ENCODE assay signal across 29 cellular contexts in the genomic region with DNA sequence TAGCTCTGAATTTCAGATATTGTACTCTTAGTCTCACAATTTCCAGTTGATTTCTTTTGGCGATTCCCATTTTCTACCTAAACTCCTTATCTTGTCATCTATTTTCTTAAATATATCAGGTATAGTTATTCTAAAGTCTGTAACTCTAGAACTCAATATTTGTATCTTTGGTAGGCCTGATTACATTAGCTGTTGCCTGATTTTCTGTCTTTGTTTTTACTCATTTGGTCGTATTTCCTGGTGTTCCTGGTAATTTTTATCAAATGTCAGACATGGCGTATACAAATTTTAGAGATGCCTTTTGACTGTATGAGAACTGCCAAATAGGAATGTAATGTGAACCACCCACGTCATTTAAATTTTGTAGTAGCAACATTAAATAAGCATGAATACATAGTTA.
"Had no signal": no experiment of that assay in that cellular context is flagged by ENCODE, and none has a peak within 500 bp of the region (broad histone marks: within the 10 kb centered on the region; RNA-seq: fewer than 3 reads in every experiment).

No MANE protein-coding gene starts in this region.

- H3K4me3 Mint-ChIP-seq: stimulated activated effector memory CD8-positive, alpha-beta T cell treated with anti-CD3 and anti-CD28 coated beads, Interleukin-12 subunit alpha, Interleukin-12 subunit beta, amount 100 ng/mL, for 72 hours; stimulated activated memory B cell treated with anti-CD40 and anti-IgM and Interleukin-4, amounts not matched to agents 10 μg/mL and 1 μg/mL and 100 μg/mL, for 72 hours; stimulated activated naive B cell treated with anti-CD40 and anti-IgM and Interleukin-4, amounts not matched to agents 10 μg/mL and 1 μg/mL and 100 μg/mL, for 72 hours; stimulated activated naive CD8-positive, alpha-beta T cell treated with anti-CD3 and anti-CD28 coated beads, Interleukin-15, amount 100 ng/mL, for 72 hours; stimulated activated naive CD8-positive, alpha-beta T cell treated with anti-CD3 and anti-CD28 coated beads, Interleukin-15, Interleukin-2, amounts not matched to agents 100 ng/mL and 50 ng/mL, for 24 hours; type B pancreatic cell had no signal

- H3K36me3 Mint-ChIP-seq: stimulated activated effector memory CD8-positive, alpha-beta T cell treated with anti-CD3 and anti-CD28 coated beads, Interleukin-12 subunit alpha, Interleukin-12 subunit beta, amount 100 ng/mL, for 72 hours; stimulated activated memory B cell treated with anti-CD40 and anti-IgM and Interleukin-4, amounts not matched to agents 10 μg/mL and 1 μg/mL and 100 μg/mL, for 72 hours; type B pancreatic cell had no signal

- ATAC-seq: stimulated activated effector memory CD8-positive, alpha-beta T cell treated with anti-CD3 and anti-CD28 coated beads, Interleukin-12 subunit alpha, Interleukin-12 subunit beta, amount 100 ng/mL, for 72 hours; stimulated activated memory B cell treated with anti-CD40 and anti-IgM and Interleukin-4, amounts not matched to agents 10 μg/mL and 1 μg/mL and 100 μg/mL, for 72 hours; stimulated activated naive B cell treated with anti-CD40 and anti-IgM and Interleukin-4, amounts not matched to agents 10 μg/mL and 1 μg/mL and 100 μg/mL, for 72 hours; stimulated activated naive CD8-positive, alpha-beta T cell treated with anti-CD3 and anti-CD28 coated beads, Interleukin-15, amount 100 ng/mL, for 72 hours; stimulated activated naive CD8-positive, alpha-beta T cell treated with anti-CD3 and anti-CD28 coated beads, Interleukin-15, Interleukin-2, amounts not matched to agents 100 U/mL and 50 U/mL, for 24 hours; upper lobe of right lung had no signal

- H3K27ac ChIP-seq: stomach, suprapubic skin, testis, thoracic aorta, thyroid gland, tibial artery, tibial nerve, transverse colon, upper lobe of left lung, upper lobe of right lung, uterus, vagina had no signal

- H3K4me3 ChIP-seq: stomach, suprapubic skin, testis, thoracic aorta, thyroid gland, tibial artery, tibial nerve, transverse colon, upper lobe of left lung, upper lobe of right lung, uterus, vagina had no signal

- H3K9me3 Mint-ChIP-seq: stimulated activated effector memory CD8-positive, alpha-beta T cell treated with anti-CD3 and anti-CD28 coated beads, Interleukin-12 subunit alpha, Interleukin-12 subunit beta, amount 100 ng/mL, for 72 hours; type B pancreatic cell had no signal

- H3K4me1 Mint-ChIP-seq: stimulated activated effector memory CD8-positive, alpha-beta T cell treated with anti-CD3 and anti-CD28 coated beads, Interleukin-12 subunit alpha, Interleukin-12 subunit beta, amount 100 ng/mL, for 72 hours; stimulated activated memory B cell treated with anti-CD40 and anti-IgM and Interleukin-4, amounts not matched to agents 10 μg/mL and 1 μg/mL and 100 μg/mL, for 72 hours; stimulated activated naive B cell treated with anti-CD40 and anti-IgM and Interleukin-4, amounts not matched to agents 10 μg/mL and 1 μg/mL and 100 μg/mL, for 72 hours; stimulated activated naive CD8-positive, alpha-beta T cell treated with anti-CD3 and anti-CD28 coated beads, Interleukin-15, amount 100 ng/mL, for 72 hours had no signal

- DNase-seq: stimulated activated CD4-positive, alpha-beta T cell treated with anti-CD3 and anti-CD28 coated beads, Interleukin-2, amount 100 ng/mL, for 48 hours; stimulated activated CD4-positive, alpha-beta T cell treated with anti-CD3 and anti-CD28 coated beads, Interleukin-4, amount 100 ng/mL, for 1 hour; stimulated activated CD4-positive, alpha-beta T cell treated with anti-CD3 and anti-CD28 coated beads, Interleukin-4, amount 100 ng/mL, for 24 hours; stimulated activated CD4-positive, alpha-beta T cell treated with anti-CD3 and anti-CD28 coated beads, Interleukin-4, amount 100 ng/mL, for 4 hours; stimulated activated CD8-positive, alpha-beta memory T cell treated with anti-CD3 and anti-CD28 coated beads, Interleukin-4, amount 100 ng/mL, for 48 hours; stimulated activated naive B cell treated with anti-CD40 and anti-IgM and Interleukin-4, amounts not matched to agents 10 μg/mL and 1 μg/mL and 100 μg/mL, for 72 hours; stimulated activated naive CD4-positive, alpha-beta T cell; stimulated activated naive CD4-positive, alpha-beta T cell treated with Interleukin-2 at 50 U/mL for 16 hours; stimulated activated naive CD8-positive, alpha-beta T cell treated with anti-CD3 and anti-CD28 coated beads, Interleukin-15, amount 100 ng/mL, for 72 hours; stimulated activated naive CD8-positive, alpha-beta T cell treated with anti-CD3 and anti-CD28 coated beads, Interleukin-15, Interleukin-2, amounts not matched to agents 100 U/mL and 50 U/mL, for 24 hours; stomach; substantia nigra; testis; thyroid gland; tibial artery; transverse colon; trophoblast cell; upper lobe of left lung; upper lobe of right lung; uterus had no signal

- H3K9me3 ChIP-seq: suprapubic skin, testis, thyroid gland, tibial artery, transverse colon, upper lobe of left lung, upper lobe of right lung, uterus, vagina had no signal

- FAIRE-seq: urothelium cell line had no signal

- H3K36me3 ChIP-seq: stomach, suprapubic skin, thoracic aorta, thyroid gland, tibial artery, tibial nerve, transverse colon, upper lobe of left lung, upper lobe of right lung, uterus, vagina had no signal

- H3K4me1 ChIP-seq: stomach, suprapubic skin, testis, tibial artery, tibial nerve, transverse colon, upper lobe of left lung, upper lobe of right lung, uterus, vagina had no signal

- H3K27me3 ChIP-seq: suprapubic skin, testis, thyroid gland, tibial artery, tibial nerve, transverse colon, upper lobe of left lung, upper lobe of right lung, uterus, vagina had no signal

- H3K27me3 Mint-ChIP-seq: stimulated activated memory B cell treated with anti-CD40 and anti-IgM and Interleukin-4, amounts not matched to agents 10 μg/mL and 1 μg/mL and 100 μg/mL, for 72 hours; stimulated activated naive B cell treated with anti-CD40 and anti-IgM and Interleukin-4, amounts not matched to agents 10 μg/mL and 1 μg/mL and 100 μg/mL, for 72 hours; stimulated activated naive CD8-positive, alpha-beta T cell treated with anti-CD3 and anti-CD28 coated beads, Interleukin-15, amount 100 ng/mL, for 72 hours; stimulated activated naive CD8-positive, alpha-beta T cell treated with anti-CD3 and anti-CD28 coated beads, Interleukin-15, Interleukin-2, amounts not matched to agents 100 ng/mL and 50 ng/mL, for 24 hours had no signal

- H3K27ac Mint-ChIP-seq: stimulated activated effector memory CD8-positive, alpha-beta T cell treated with anti-CD3 and anti-CD28 coated beads, Interleukin-12 subunit alpha, Interleukin-12 subunit beta, amount 100 ng/mL, for 72 hours; stimulated activated memory B cell treated with anti-CD40 and anti-IgM and Interleukin-4, amounts not matched to agents 10 μg/mL and 1 μg/mL and 100 μg/mL, for 72 hours; stimulated activated naive B cell treated with anti-CD40 and anti-IgM and Interleukin-4, amounts not matched to agents 10 μg/mL and 1 μg/mL and 100 μg/mL, for 72 hours; stimulated activated naive CD8-positive, alpha-beta T cell treated with anti-CD3 and anti-CD28 coated beads, Interleukin-15, amount 100 ng/mL, for 72 hours; stimulated activated naive CD8-positive, alpha-beta T cell treated with anti-CD3 and anti-CD28 coated beads, Interleukin-15, Interleukin-2, amounts not matched to agents 100 ng/mL and 50 ng/mL, for 24 hours; type B pancreatic cell had no signal
